8 cellular contexts compared by ENCODE assay signal in genomic region chr6:84774174-84775158, GRCh38. TPM values are rescaled to one million over a fixed set of nuclear protein-coding genes. Genes with fewer than 3 reads are reported as not detected.
DNase-seq lines count a peak whose midpoint lies in the region; ATAC-seq and TF ChIP-seq lines count a peak whose summit lies in the region.

No MANE protein-coding gene starts in this region.

- H3K9me3 ChIP-seq in ectodermal cell (ENCODE audit: control insufficient read depth, low read length) (no peaks in the 10 kb centered on the region), mesodermal cell (ENCODE audit: control insufficient read depth, low read length) (no peaks in the 10 kb centered on the region)
- H3K9me3 ChIP-seq in CD4-positive, alpha-beta T cell (ENCODE audit: control insufficient read depth, low read length): no peaks in the 10 kb centered on the region

- CTCF ChIA-PET in BJ (lab: Yijun Ruan, JAX): interaction anchor here (0.6 to 2.5 kb wide), 15 partner anchors 9 to 967 kb away, joined by 3 to 9 read pairs (median 3); partner anchors contain the start of genes CEP162 and TBX18
- CTCF ChIA-PET in CD4-positive, alpha-beta T cell (lab: Charles Lee): no interaction called here

- peaks cover 8% of the 10 kb centered on the region for H3K4me1 ChIP-seq in ectodermal cell (ENCODE audit: control insufficient read depth, insufficient read depth, low read length)
- H3K4me1 ChIP-seq in mesodermal cell (ENCODE audit: control insufficient read depth, insufficient read depth, low read length, poor library complexity, severe bottlenecking): no peaks in the 10 kb centered on the region

- peaks cover 82% of the 10 kb centered on the region for H3K27me3 Mint-ChIP-seq in CD4-positive, alpha-beta T cell

- no peaks in the 10 kb centered on the region for H3K36me3 Mint-ChIP-seq in CD4-positive, alpha-beta T cell (ENCODE audit: low read depth)

- H3K4me1 Mint-ChIP-seq in CD4-positive, alpha-beta T cell (ENCODE audit: low read depth): no peaks in the 10 kb centered on the region

- WGBS in ectodermal cell, 2 experiments: 1% methylated on average over 87 of the region's 87 CpGs
- 1% methylated on average over 72 to 77 of the region's 87 CpGs for WGBS in mesodermal cell (ENCODE audit: insufficient coverage in 2 of 2), 2 experiments

- H3K36me3 ChIP-seq in BJ (ENCODE audit: control insufficient read depth, insufficient read depth, low read length): no peaks in the 10 kb centered on the region
- no peaks in the 10 kb centered on the region for H3K36me3 ChIP-seq in ectodermal cell (ENCODE audit: control insufficient read depth, insufficient read depth, low read length)
- no peaks in the 10 kb centered on the region for H3K36me3 ChIP-seq in mesodermal cell (ENCODE audit: control insufficient read depth, insufficient read depth, low read length)

- DNase-seq in BJ (ENCODE audit: low read depth) (no peak), LHCN-M2 (ENCODE audit: low read depth) (peak; percentile 62), NCI-H1092 (lab: John Stamatoyannopoulos, UW) (no peak)
- no peak for DNase-seq in CD4-positive, alpha-beta T cell
- DNase-seq in activated CD4-positive, alpha-beta T cell treated with anti-CD3 and anti-CD28 coated beads, Interleukin-2, amount 50 U/mL, for 4 hours: no peak

- peak; percentile 26; the same call in 1 of the 2 replicates for TF ChIP-seq CTCF in BJ (IDR thresholded peaks at IDR 0.05; ENCODE audit: insufficient read depth, low read depth, low read length)
- TF ChIP-seq CTCF in CD4-positive, alpha-beta T cell (IDR thresholded peaks at IDR 0.05): no peak

- intact Hi-C loops in CD4-positive, alpha-beta T cell (cut with DNase I, micrococcal nuclease): no loop called here

- H3K27ac Mint-ChIP-seq in CD4-positive, alpha-beta T cell: no peak overlapping the region

- POLR2A ChIA-PET in BJ (lab: Charles Lee): interaction anchor here (0.6 kb wide), 1 partner anchor 266 kb away, joined by 3 read pairs; no protein-coding TSS in a partner anchor
- POLR2A ChIA-PET in CD4-positive, alpha-beta T cell (lab: Charles Lee): no interaction called here

- H3K27ac ChIP-seq in ectodermal cell (ENCODE audit: insufficient read depth, low read depth, low read length, poor library complexity, severe bottlenecking) (no peak overlapping the region), mesodermal cell (ENCODE audit: low read depth, low read length, severe bottlenecking) (no peak overlapping the region)
- no peak overlapping the region for H3K27ac ChIP-seq in CD4-positive, alpha-beta T cell (ENCODE audit: low read depth, low read length)

- H3K27me3 ChIP-seq in BJ (ENCODE audit: control insufficient read depth, insufficient read depth, low read length) (peaks cover 4% of the 10 kb centered on the region; the same call in 1 of the 2 replicates), ectodermal cell (ENCODE audit: control insufficient read depth, insufficient read depth, low read length, poor library complexity, severe bottlenecking) (peaks cover 95% of the 10 kb centered on the region)
- peaks cover 87% of the 10 kb centered on the region for H3K27me3 ChIP-seq in CD4-positive, alpha-beta T cell (ENCODE audit: control insufficient read depth, insufficient read depth, low read length)

- H3K4me3 ChIP-seq in BJ (ENCODE audit: low read depth, low read length) (peak overlapping the region; percentile 41), ectodermal cell (ENCODE audit: insufficient read depth, low read depth, low read length) (peak overlapping the region; percentile 35), mesodermal cell (ENCODE audit: extremely low read depth, insufficient read depth, low read length, poor library complexity, severe bottlenecking) (peak overlapping the region; percentile 42)

- ATAC-seq in GM19463 (IDR thresholded peaks at IDR 0.05; ENCODE audit: unreplicated experiment): peak; percentile 78
- no peak for ATAC-seq in CD4-positive, alpha-beta T cell (ENCODE audit: poor library complexity)

- H3K9me3 Mint-ChIP-seq in CD4-positive, alpha-beta T cell: no peaks in the 10 kb centered on the region

- H3K4me3 Mint-ChIP-seq in CD4-positive, alpha-beta T cell: no peak overlapping the region

RNA-seq across cellular contexts. Expression of gene TBX18, which starts 10.1 kb away (rescaled TPM):
- 28.6 and 34.5 TPM in 2 replicates for polyA plus RNA-seq in BJ (2011; rRNA removed)
- 27.4 and 34.8 TPM in 2 replicates for polyA minus RNA-seq in BJ (2011; rRNA and poly(A)+ RNA removed)
- 23.5 and 26.1 TPM in 2 replicates for total RNA-seq in LHCN-M2 (2014; rRNA removed)
- polyA plus RNA-seq in LHCN-M2 (2012): 5.3 TPM
- not detected for polyA plus RNA-seq in ectodermal cell (2013, experiment 1 of 4)
- polyA plus RNA-seq in ectodermal cell (2013, experiment 2 of 4): 0.09 TPM
- polyA plus RNA-seq in ectodermal cell (2013, experiment 3 of 4): 0.11 TPM
- polyA plus RNA-seq in ectodermal cell (2013, experiment 4 of 4): 0.20 TPM
- polyA plus RNA-seq in mesodermal cell (2013, experiment 1 of 2): 1.9 TPM
- 3.3 TPM for polyA plus RNA-seq in mesodermal cell (2013, experiment 2 of 2)
- total RNA-seq in CD4-positive, alpha-beta T cell: not detected

Comparison
In these comparisons a context has a peak if more than half of its experiments do, and no peak if none do; other contexts are left out.
1. RNA of gene TBX18, which starts 10.1 kb away (total RNA-seq): 23.5 to 26.1 TPM in LHCN-M2; not detected in CD4-positive, alpha-beta T cell; every median in the first group is over 10 times any median in the second.
2. Peak in every context shown above with its lines, with median percentiles within 50 percentile points of each other: H3K4me3 ChIP-seq.